Comparison of ENCODE assay signal across 1 cellular context in genomic region chr6:37818536-37819176, GRCh38.
TF ChIP-seq lines count a peak whose summit lies in the region.

No MANE protein-coding gene starts in this region.

TF ChIP-seq in K562, 482 proteins besides CTCF, POLR2A, EP300 and RAD21 (continued from another document and continues in another):
- TF ChIP-seq ZBTB26 (CRISPR knock-in tag; IDR thresholded peaks at IDR 0.05) (peak; percentile 37; the same call in 1 of the 2 replicates), GATAD2A (IDR thresholded peaks at IDR 0.05) (peak; percentile 80; the same call in 1 of the 2 replicates), KLF10 (CRISPR knock-in tag; IDR thresholded peaks at IDR 0.05) (no peak), CHCHD3 (CRISPR knock-in tag; IDR thresholded peaks at IDR 0.05) (peak; percentile 82; the same call in 1 of the 2 replicates), MCM3 (IDR thresholded peaks at IDR 0.05) (no peak), ZNF174 (CRISPR knock-in tag; IDR thresholded peaks at IDR 0.05) (0 out of 2 replicates have a peak, but pooled peaks have one; percentile 44), KLF1 (tag; IDR thresholded peaks at IDR 0.05) (no peak), TARDBP (IDR thresholded peaks at IDR 0.05) (no peak), TCF7L2 (IDR thresholded peaks at IDR 0.05; ENCODE audit: low read depth, low read length) (no peak), C11orf30 (IDR thresholded peaks at IDR 0.05; ENCODE audit: low read depth) (no peak), EGR1 (conservative IDR thresholded peaks at IDR 0.05) (peak; percentile 89), ZFP36 (IDR thresholded peaks at IDR 0.05; ENCODE audit: low read depth, low read length, partially characterized antibody) (no peak), TCF7 (IDR thresholded peaks at IDR 0.05; ENCODE audit: borderline replicate concordance) (no peak), ZNF354B (CRISPR knock-in tag; IDR thresholded peaks at IDR 0.05) (no peak), HOXB6 (CRISPR knock-in tag; IDR thresholded peaks at IDR 0.05; ENCODE audit: borderline replicate concordance) (0 out of 2 replicates have a peak, but pooled peaks have one; percentile 17), BCOR (IDR thresholded peaks at IDR 0.05) (no peak), ZNF436 (CRISPR knock-in tag; IDR thresholded peaks at IDR 0.05) (no peak), ZNF57 (CRISPR knock-in tag; IDR thresholded peaks at IDR 0.05) (no peak), SRSF7 (optimal IDR thresholded peaks at IDR 0.05; ENCODE audit: low read depth, low read length) (no peak), FOXA3 (CRISPR knock-in tag; conservative IDR thresholded peaks at IDR 0.05 in 1 of 2, IDR thresholded peaks at IDR 0.05 in 1 of 2) (peak in 1 of 2 experiments; percentile 42; a peak in 1 of 4 replicates), CEBPG (CRISPR knock-in tag; IDR thresholded peaks at IDR 0.05) (no peak), CEBPG (tag; conservative IDR thresholded peaks at IDR 0.05 in 1 of 2, IDR thresholded peaks at IDR 0.05 in 1 of 2) (no peak; a peak in 1 of 4 replicates), CCAR2 (IDR thresholded peaks at IDR 0.05; ENCODE audit: low read depth, low read length) (no peak), CHD7 (IDR thresholded peaks at IDR 0.05; ENCODE audit: low read depth, low read length) (no peak), CREB1 (IDR thresholded peaks at IDR 0.05) (no peak), CREB1 (CRISPR knock-in tag; IDR thresholded peaks at IDR 0.05) (no peak), TEAD2 (tag; IDR thresholded peaks at IDR 0.05) (peak; percentile 23; the same call in 1 of the 2 replicates), NFXL1 (CRISPR knock-in tag; IDR thresholded peaks at IDR 0.05) (no peak), TFE3 (CRISPR knock-in tag; IDR thresholded peaks at IDR 0.05) (no peak), ZNF830 (CRISPR knock-in tag; IDR thresholded peaks at IDR 0.05) (no peak), ZNF282 (CRISPR knock-in tag; IDR thresholded peaks at IDR 0.05) (no peak), ZNF239 (CRISPR knock-in tag; IDR thresholded peaks at IDR 0.05) (0 out of 2 replicates have a peak, but pooled peaks have one; percentile 24), CSDE1 (IDR thresholded peaks at IDR 0.05) (no peak), MCM5 (IDR thresholded peaks at IDR 0.05; ENCODE audit: low read depth) (no peak), TFAM (CRISPR knock-in tag; conservative IDR thresholded peaks at IDR 0.05) (no peak), ZC3H8 (IDR thresholded peaks at IDR 0.05) (no peak), NFE2L1 (tag; IDR thresholded peaks at IDR 0.05; ENCODE audit: borderline replicate concordance, low read depth) (no peak), TCF3 (CRISPR knock-in tag; IDR thresholded peaks at IDR 0.05) (peak; percentile 27; the same call in 1 of the 2 replicates), SMAD1 (IDR thresholded peaks at IDR 0.05; ENCODE audit: low read depth, low read length, partially characterized antibody) (peak; percentile 81)
- TF ChIP-seq, protein P1, sequence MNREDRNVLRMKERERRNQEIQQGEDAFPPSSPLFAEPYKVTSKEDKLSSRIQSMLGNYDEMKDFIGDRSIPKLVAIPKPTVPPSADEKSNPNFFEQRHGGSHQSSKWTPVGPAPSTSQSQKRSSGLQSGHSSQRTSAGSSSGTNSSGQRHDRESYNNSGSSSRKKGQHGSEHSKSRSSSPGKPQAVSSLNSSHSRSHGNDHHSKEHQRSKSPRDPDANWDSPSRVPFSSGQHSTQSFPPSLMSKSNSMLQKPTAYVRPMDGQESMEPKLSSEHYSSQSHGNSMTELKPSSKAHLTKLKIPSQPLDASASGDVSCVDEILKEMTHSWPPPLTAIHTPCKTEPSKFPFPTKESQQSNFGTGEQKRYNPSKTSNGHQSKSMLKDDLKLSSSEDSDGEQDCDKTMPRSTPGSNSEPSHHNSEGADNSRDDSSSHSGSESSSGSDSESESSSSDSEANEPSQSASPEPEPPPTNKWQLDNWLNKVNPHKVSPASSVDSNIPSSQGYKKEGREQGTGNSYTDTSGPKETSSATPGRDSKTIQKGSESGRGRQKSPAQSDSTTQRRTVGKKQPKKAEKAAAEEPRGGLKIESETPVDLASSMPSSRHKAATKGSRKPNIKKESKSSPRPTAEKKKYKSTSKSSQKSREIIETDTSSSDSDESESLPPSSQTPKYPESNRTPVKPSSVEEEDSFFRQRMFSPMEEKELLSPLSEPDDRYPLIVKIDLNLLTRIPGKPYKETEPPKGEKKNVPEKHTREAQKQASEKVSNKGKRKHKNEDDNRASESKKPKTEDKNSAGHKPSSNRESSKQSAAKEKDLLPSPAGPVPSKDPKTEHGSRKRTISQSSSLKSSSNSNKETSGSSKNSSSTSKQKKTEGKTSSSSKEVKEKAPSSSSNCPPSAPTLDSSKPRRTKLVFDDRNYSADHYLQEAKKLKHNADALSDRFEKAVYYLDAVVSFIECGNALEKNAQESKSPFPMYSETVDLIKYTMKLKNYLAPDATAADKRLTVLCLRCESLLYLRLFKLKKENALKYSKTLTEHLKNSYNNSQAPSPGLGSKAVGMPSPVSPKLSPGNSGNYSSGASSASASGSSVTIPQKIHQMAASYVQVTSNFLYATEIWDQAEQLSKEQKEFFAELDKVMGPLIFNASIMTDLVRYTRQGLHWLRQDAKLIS (CRISPR knock-in tag; IDR thresholded peaks at IDR 0.05), result peak; percentile 72; the same call in 1 of the 2 replicates
- TF ChIP-seq, protein P2, sequence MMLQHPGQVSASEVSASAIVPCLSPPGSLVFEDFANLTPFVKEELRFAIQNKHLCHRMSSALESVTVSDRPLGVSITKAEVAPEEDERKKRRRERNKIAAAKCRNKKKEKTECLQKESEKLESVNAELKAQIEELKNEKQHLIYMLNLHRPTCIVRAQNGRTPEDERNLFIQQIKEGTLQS (IDR thresholded peaks at IDR 0.05), result no peak
- TF ChIP-seq, protein P2 (CRISPR knock-in tag; conservative IDR thresholded peaks at IDR 0.05), result peak; percentile 10; the same call in 1 of the 2 replicates
- TF ChIP-seq, protein P3, sequence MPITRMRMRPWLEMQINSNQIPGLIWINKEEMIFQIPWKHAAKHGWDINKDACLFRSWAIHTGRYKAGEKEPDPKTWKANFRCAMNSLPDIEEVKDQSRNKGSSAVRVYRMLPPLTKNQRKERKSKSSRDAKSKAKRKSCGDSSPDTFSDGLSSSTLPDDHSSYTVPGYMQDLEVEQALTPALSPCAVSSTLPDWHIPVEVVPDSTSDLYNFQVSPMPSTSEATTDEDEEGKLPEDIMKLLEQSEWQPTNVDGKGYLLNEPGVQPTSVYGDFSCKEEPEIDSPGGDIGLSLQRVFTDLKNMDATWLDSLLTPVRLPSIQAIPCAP (CRISPR knock-in tag; IDR thresholded peaks at IDR 0.05; ENCODE audit: borderline replicate concordance), result no peak
- TF ChIP-seq, protein P4, sequence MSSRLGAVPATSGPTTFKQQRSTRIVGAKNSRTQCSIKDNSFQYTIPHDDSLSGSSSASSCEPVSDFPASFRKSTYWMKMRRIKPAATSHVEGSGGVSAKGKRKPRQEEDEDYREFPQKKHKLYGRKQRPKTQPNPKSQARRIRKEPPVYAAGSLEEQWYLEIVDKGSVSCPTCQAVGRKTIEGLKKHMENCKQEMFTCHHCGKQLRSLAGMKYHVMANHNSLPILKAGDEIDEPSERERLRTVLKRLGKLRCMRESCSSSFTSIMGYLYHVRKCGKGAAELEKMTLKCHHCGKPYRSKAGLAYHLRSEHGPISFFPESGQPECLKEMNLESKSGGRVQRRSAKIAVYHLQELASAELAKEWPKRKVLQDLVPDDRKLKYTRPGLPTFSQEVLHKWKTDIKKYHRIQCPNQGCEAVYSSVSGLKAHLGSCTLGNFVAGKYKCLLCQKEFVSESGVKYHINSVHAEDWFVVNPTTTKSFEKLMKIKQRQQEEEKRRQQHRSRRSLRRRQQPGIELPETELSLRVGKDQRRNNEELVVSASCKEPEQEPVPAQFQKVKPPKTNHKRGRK (tag; IDR thresholded peaks at IDR 0.05), result no peak
